14 cellular contexts compared by ENCODE assay signal in the genomic region with DNA sequence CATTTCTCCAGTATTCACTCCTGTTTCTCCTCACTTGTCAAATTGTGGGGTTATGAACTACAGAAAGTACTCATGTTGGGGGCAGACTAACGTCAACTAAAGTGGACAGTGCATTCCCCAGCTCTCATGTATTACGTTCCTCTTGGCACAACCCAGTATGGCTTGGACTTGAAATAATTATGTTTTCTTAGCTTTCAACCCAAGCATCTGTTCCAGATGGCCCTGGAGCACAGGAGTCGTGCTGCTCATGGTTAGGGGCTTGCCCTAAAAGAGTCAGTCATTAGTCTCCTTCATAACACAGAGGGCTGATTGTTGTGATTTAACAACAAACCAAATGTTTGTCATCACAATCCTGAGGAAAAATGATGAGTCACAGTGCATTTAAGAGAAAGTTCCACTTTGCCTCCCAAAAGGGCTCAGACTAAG.
DNase-seq lines count a peak whose midpoint lies in the region; TF ChIP-seq lines count a peak whose summit lies in the region.
"Had no signal": no experiment of that assay in that cellular context is flagged by ENCODE, and none has a peak within 500 bp of the region (broad histone marks: within the 10 kb centered on the region; RNA-seq: fewer than 3 reads in every experiment).

No MANE protein-coding gene starts in this region.

- H3K27ac ChIP-seq in prostate gland = no peak overlapping the region
- H3K27ac ChIP-seq: brain microvascular endothelial cell, C4-2B had no signal

- H3K36me3 Mint-ChIP-seq in Calu3 (ENCODE audit: insufficient read depth, unreplicated experiment) = no peaks in the 10 kb centered on the region
- H3K36me3 Mint-ChIP-seq in Caco-2 (ENCODE audit: insufficient read depth, unreplicated experiment) = no peaks in the 10 kb centered on the region

- TF ChIP-seq CTCF in fibroblast of mammary gland (conservative IDR thresholded peaks at IDR 0.05; ENCODE audit: control insufficient read depth, insufficient read depth, low read depth, low read length) (no peak), Calu3 (IDR thresholded peaks at IDR 0.05; ENCODE audit: unreplicated experiment) (no peak), prostate gland (IDR thresholded peaks at IDR 0.05) (no peak), Caco-2 (IDR thresholded peaks at IDR 0.05; ENCODE audit: insufficient read depth in 1 of 2, low read depth in 1 of 2, low read length in 1 of 2, severe bottlenecking in 1 of 2, unreplicated experiment in 1 of 2) (no peak)

- CTCF ChIA-PET in Calu3 (lab: Charles Lee) = no interaction called here
- CTCF ChIA-PET in Caco-2 (lab: Charles Lee) = no interaction called here

- H3K9me3 ChIP-seq in prostate gland = no peaks in the 10 kb centered on the region
- peaks cover 26% of the 10 kb centered on the region for H3K9me3 ChIP-seq in Caco-2

- no peak for TF ChIP-seq POLR2A in prostate gland (IDR thresholded peaks at IDR 0.05)

- WGBS in prostate gland = 47% methylated on average over 3 of the region's 3 CpGs

- peaks cover 7% of the 10 kb centered on the region for H3K9me3 Mint-ChIP-seq in Calu3 (ENCODE audit: low read depth, unreplicated experiment)
- peaks cover 31% of the 10 kb centered on the region for H3K9me3 Mint-ChIP-seq in Caco-2 (ENCODE audit: unreplicated experiment)

- no peak overlapping the region for H3K4me3 Mint-ChIP-seq in Calu3 (ENCODE audit: low read depth, unreplicated experiment)
- H3K4me3 Mint-ChIP-seq in Caco-2 (ENCODE audit: unreplicated experiment) = no peak overlapping the region
- H3K4me3 Mint-ChIP-seq: activated T-cell treated with anti-CD3 and anti-CD28 coated beads, Interleukin-2, amount 50 U/mL, for 4 hours had no signal

- H3K4me3 ChIP-seq in fibroblast of mammary gland (ENCODE audit: control insufficient read depth, low read depth, low read length) (no peak overlapping the region), prostate gland (no peak overlapping the region), Caco-2 (ENCODE audit: low read depth, low read length) (no peak overlapping the region)

- no peaks in the 10 kb centered on the region for H3K4me1 Mint-ChIP-seq in Calu3 (ENCODE audit: low read depth, unreplicated experiment)
- H3K4me1 Mint-ChIP-seq in Caco-2 (ENCODE audit: low read depth, unreplicated experiment) = no peaks in the 10 kb centered on the region

- DNase-seq in AG20443 (ENCODE audit: low spot score) = peak; percentile 44
- DNase-seq in M059J (ENCODE audit: low read depth) = peak; percentile 68
- DNase-seq in fibroblast of mammary gland (ENCODE audit: low read depth) = peak; percentile 53
- DNase-seq in midbrain (lab: John Stamatoyannopoulos, UW) = peak; percentile 2
- no peak for DNase-seq in Calu3
- DNase-seq in prostate gland (ENCODE audit: low spot score) = no peak
- no peak for DNase-seq in Caco-2
- DNase-seq in OCI-M2 (lab: John Stamatoyannopoulos, UW; ENCODE audit: unreplicated experiment) = no peak
- DNase-seq: activated T-cell treated with anti-CD3 and anti-CD28 coated beads, Interleukin-2, amount 50 U/mL, for 4 hours; brain microvascular endothelial cell; NCI-H510A treated with DMSO at 0.1 percent for 48 hours; occipital lobe; stimulated activated naive CD4-positive, alpha-beta T cell had no signal

- H3K36me3 ChIP-seq in prostate gland (no peaks in the 10 kb centered on the region), Caco-2 (ENCODE audit: control insufficient read depth, insufficient read depth, low read length) (no peaks in the 10 kb centered on the region)
- H3K36me3 ChIP-seq: brain microvascular endothelial cell had no signal

- POLR2A ChIA-PET in Caco-2 (lab: Charles Lee) = no interaction called here

- no peaks in the 10 kb centered on the region for H3K27me3 ChIP-seq in prostate gland (replicated peaks; ENCODE audit: insufficient read depth)
- no peaks in the 10 kb centered on the region for H3K27me3 ChIP-seq in Caco-2 (replicated peaks; ENCODE audit: control insufficient read depth, insufficient read depth, low read length)
- H3K27me3 ChIP-seq: brain microvascular endothelial cell had no signal

- no TSS peak for BruUV-seq in Calu3 (replicated peaks; lab: Mats Ljungman, UMichigan)
- no TSS peak for BruUV-seq in Caco-2 (replicated peaks; lab: Mats Ljungman, UMichigan)

- intact Hi-C loops in Calu3 (cut with micrococcal nuclease; ENCODE audit: unreplicated experiment) = no loop called here
- intact Hi-C loops in prostate gland (cut with DNase I) = no loop called here
- intact Hi-C loops in Caco-2 (cut with micrococcal nuclease; ENCODE audit: unreplicated experiment) = no loop called here

- no peak overlapping the region for H3K27ac Mint-ChIP-seq in Calu3 (ENCODE audit: unreplicated experiment)
- H3K27ac Mint-ChIP-seq in Caco-2 (ENCODE audit: unreplicated experiment) = no peak overlapping the region

- H3K27me3 Mint-ChIP-seq in Calu3 (ENCODE audit: unreplicated experiment) (no peaks in the 10 kb centered on the region), Caco-2 (ENCODE audit: insufficient read depth, unreplicated experiment) (peaks cover 5% of the 10 kb centered on the region)

- H3K4me1 ChIP-seq in prostate gland (replicated peaks) = no peaks in the 10 kb centered on the region
- no peaks in the 10 kb centered on the region for H3K4me1 ChIP-seq in Caco-2

Comparison
In these comparisons a context has a peak if more than half of its experiments do, and no peak if none do; other contexts are left out.
1. DNase-seq: peak in AG20443 (single experiment), M059J (single experiment), fibroblast of mammary gland (single experiment) and midbrain (single experiment); none in Calu3 (single experiment), prostate gland (single experiment), Caco-2 (0 of 2) and OCI-M2 (single experiment).